20 cellular contexts compared by ENCODE assay signal in the genomic region with DNA sequence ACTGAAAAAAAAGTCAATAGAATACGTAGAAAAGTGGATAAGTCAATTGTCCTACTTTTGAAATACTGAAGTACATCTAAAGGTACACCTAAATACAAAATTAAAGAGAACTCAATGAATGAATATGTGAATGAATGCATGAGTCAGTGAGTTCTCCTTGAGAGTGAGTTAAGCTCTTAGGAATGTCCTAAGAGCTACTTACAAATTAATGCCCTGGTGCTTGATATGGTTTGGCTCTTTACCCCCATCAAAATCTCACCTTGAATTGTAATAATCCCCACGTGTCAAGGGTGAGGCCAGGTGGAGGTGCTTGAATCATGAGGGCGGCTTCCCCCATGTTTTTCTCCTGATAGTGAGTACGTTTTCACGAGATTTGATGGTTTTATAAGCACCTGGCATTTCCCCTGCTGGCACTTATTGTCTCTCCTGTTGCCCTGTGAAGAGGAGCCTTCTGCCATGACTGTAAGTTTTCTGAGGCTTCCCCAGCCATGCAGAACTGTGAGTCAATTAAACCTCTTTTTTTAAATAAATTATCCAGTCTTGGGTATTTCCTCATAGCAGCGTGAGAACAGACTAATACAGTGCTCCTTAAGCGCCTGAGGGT.
A peak's percentile ranks its signal among the peaks of the same experiment; 100 is the strongest.
DNase-seq lines count a peak whose midpoint lies in the region; ATAC-seq and TF ChIP-seq lines count a peak whose summit lies in the region.
"Had no signal": no experiment of that assay in that cellular context is flagged by ENCODE, and none has a peak within 500 bp of the region (broad histone marks: within the 10 kb centered on the region; RNA-seq: fewer than 3 reads in every experiment).

No MANE protein-coding gene starts in this region.

- no peak overlapping the region for H3K27ac Mint-ChIP-seq in activated CD4-positive, alpha-beta T cell treated with anti-CD3 and anti-CD28 coated beads for 36 hours
- H3K27ac Mint-ChIP-seq: activated T-helper 17 cell treated with anti-CD3 and anti-CD28 coated beads, Interleukin-2, amount 50 U/mL, for 72 hours; CD8-positive, alpha-beta T cell; naive B cell; stimulated activated naive B cell treated with anti-CD40 and anti-IgM and Interleukin-4, amounts not matched to agents 10 μg/mL and 1 μg/mL and 100 μg/mL, for 72 hours had no signal

- intact Hi-C loops in activated CD4-positive, alpha-beta T cell treated with anti-CD3 and anti-CD28 coated beads for 36 hours (cut with DNase I, micrococcal nuclease) = no loop called here

- H3K36me3 Mint-ChIP-seq in activated CD4-positive, alpha-beta T cell treated with anti-CD3 and anti-CD28 coated beads for 36 hours (ENCODE audit: low read depth) = no peaks in the 10 kb centered on the region
- H3K36me3 Mint-ChIP-seq: CD8-positive, alpha-beta T cell; naive B cell had no signal

- H3K4me1 Mint-ChIP-seq in activated CD4-positive, alpha-beta T cell treated with anti-CD3 and anti-CD28 coated beads for 36 hours = no peaks in the 10 kb centered on the region
- H3K4me1 Mint-ChIP-seq: activated T-helper 17 cell treated with anti-CD3 and anti-CD28 coated beads, Interleukin-2, amount 50 U/mL, for 72 hours had no signal

- peaks cover 22% of the 10 kb centered on the region for H3K4me1 ChIP-seq in RWPE2 (ENCODE audit: insufficient read depth, poor library complexity, severe bottlenecking)

- no peak overlapping the region for H3K4me3 ChIP-seq in RWPE2 (ENCODE audit: severe bottlenecking)
- H3K4me3 ChIP-seq: ovary, sigmoid colon, SJSA1, thoracic aorta had no signal

- H3K27ac ChIP-seq in RWPE2 (ENCODE audit: poor library complexity, severe bottlenecking) = peak overlapping the region; percentile 50
- H3K27ac ChIP-seq: ovary, sigmoid colon, SJSA1, thoracic aorta had no signal

- no peaks in the 10 kb centered on the region for H3K9me3 Mint-ChIP-seq in activated CD4-positive, alpha-beta T cell treated with anti-CD3 and anti-CD28 coated beads for 36 hours (ENCODE audit: low read depth)
- H3K9me3 Mint-ChIP-seq: activated T-helper 17 cell treated with anti-CD3 and anti-CD28 coated beads, Interleukin-2, amount 50 U/mL, for 72 hours; CD8-positive, alpha-beta T cell; stimulated activated naive B cell treated with anti-CD40 and anti-IgM and Interleukin-4, amounts not matched to agents 10 μg/mL and 1 μg/mL and 100 μg/mL, for 72 hours had no signal

- peak; percentile 83 for ATAC-seq in RWPE2 (ENCODE audit: low read depth)
- ATAC-seq in esophagus mucosa = peak; percentile 56
- no peak for ATAC-seq in activated CD4-positive, alpha-beta T cell treated with anti-CD3 and anti-CD28 coated beads for 36 hours
- ATAC-seq in GM18519 (IDR thresholded peaks at IDR 0.05; ENCODE audit: low FRiP score, unreplicated experiment) = no peak
- ATAC-seq in GM18907 (IDR thresholded peaks at IDR 0.05; ENCODE audit: unreplicated experiment) = no peak
- ATAC-seq: activated T-helper 17 cell treated with anti-CD3 and anti-CD28 coated beads, Interleukin-2, amount 50 U/mL, for 72 hours; CD8-positive, alpha-beta T cell; stimulated activated naive B cell treated with anti-CD40 and anti-IgM and Interleukin-4, amounts not matched to agents 10 μg/mL and 1 μg/mL and 100 μg/mL, for 72 hours had no signal

- no peaks in the 10 kb centered on the region for H3K36me3 ChIP-seq in RWPE2 (ENCODE audit: low read depth)
- H3K36me3 ChIP-seq: ovary, sigmoid colon, SJSA1, thoracic aorta had no signal

- DNase-seq in HPDE6-E6E7 (ENCODE audit: extremely low spot score) = peak; percentile 23
- no peak for DNase-seq in RWPE2 (ENCODE audit: low spot score)
- DNase-seq in renal cortical epithelial cell (ENCODE audit: low read depth) = peak; percentile 82
- DNase-seq in NCI-H1436 treated with DMSO at 0.1 percent for 48 hours (lab: John Stamatoyannopoulos, UW) = no peak
- no peak for DNase-seq in activated CD4-positive, alpha-beta T cell treated with anti-CD3 and anti-CD28 coated beads for 36 hours
- DNase-seq: activated CD4-positive, CD25-positive, alpha-beta regulatory T cell treated with anti-CD3 and anti-CD28 coated beads, Interleukin-2, amount 50 U/mL, for 72 hours; CD8-positive, alpha-beta T cell; DMS79; Karpas-422; naive B cell; NCI-H69; ovary; sigmoid colon; stimulated activated naive B cell treated with anti-CD40 and anti-IgM and Interleukin-4, amounts not matched to agents 10 μg/mL and 1 μg/mL and 100 μg/mL, for 72 hours had no signal

- H3K4me3 Mint-ChIP-seq in activated CD4-positive, alpha-beta T cell treated with anti-CD3 and anti-CD28 coated beads for 36 hours = no peak overlapping the region
- H3K4me3 Mint-ChIP-seq: activated T-helper 17 cell treated with anti-CD3 and anti-CD28 coated beads, Interleukin-2, amount 50 U/mL, for 72 hours; CD8-positive, alpha-beta T cell; naive B cell; stimulated activated naive B cell treated with anti-CD40 and anti-IgM and Interleukin-4, amounts not matched to agents 10 μg/mL and 1 μg/mL and 100 μg/mL, for 72 hours had no signal

- CTCF ChIA-PET in activated CD4-positive, alpha-beta T cell treated with anti-CD3 and anti-CD28 coated beads for 36 hours (lab: Charles Lee) = no interaction called here

- peaks cover 2% of the 10 kb centered on the region for H3K27me3 Mint-ChIP-seq in activated CD4-positive, alpha-beta T cell treated with anti-CD3 and anti-CD28 coated beads for 36 hours
- H3K27me3 Mint-ChIP-seq: activated T-helper 17 cell treated with anti-CD3 and anti-CD28 coated beads, Interleukin-2, amount 50 U/mL, for 72 hours; naive B cell; stimulated activated naive B cell treated with anti-CD40 and anti-IgM and Interleukin-4, amounts not matched to agents 10 μg/mL and 1 μg/mL and 100 μg/mL, for 72 hours had no signal

- no peaks in the 10 kb centered on the region for H3K27me3 ChIP-seq in RWPE2 (ENCODE audit: insufficient read depth, poor library complexity, severe bottlenecking)
- H3K27me3 ChIP-seq: ovary, sigmoid colon, SJSA1 had no signal

- H3K9me3 ChIP-seq in RWPE2 (ENCODE audit: severe bottlenecking) = no peaks in the 10 kb centered on the region
- H3K9me3 ChIP-seq: ovary, sigmoid colon, SJSA1, thoracic aorta had no signal

- POLR2A ChIA-PET in activated CD4-positive, alpha-beta T cell treated with anti-CD3 and anti-CD28 coated beads for 36 hours (lab: Charles Lee) = no interaction called here

- TF ChIP-seq CTCF in RWPE2 (IDR thresholded peaks at IDR 0.05; ENCODE audit: poor library complexity, severe bottlenecking) = no peak

Comparison
In these comparisons a context has a peak if more than half of its experiments do, and no peak if none do; other contexts are left out.
1. DNase-seq: peak in HPDE6-E6E7 (single experiment) and renal cortical epithelial cell (single experiment); none in RWPE2 (single experiment), NCI-H1436 treated with DMSO at 0.1 percent for 48 hours (single experiment) and activated CD4-positive, alpha-beta T cell treated with anti-CD3 and anti-CD28 coated beads for 36 hours (single experiment).
2. ATAC-seq: peak in RWPE2 (single experiment) and esophagus mucosa (single experiment); none in activated CD4-positive, alpha-beta T cell treated with anti-CD3 and anti-CD28 coated beads for 36 hours (single experiment), GM18519 (single experiment) and GM18907 (single experiment).